Comparison of ENCODE assay signal across 9 cellular contexts in genomic region chr2:136765736-136766323, GRCh38. TPM values are rescaled to one million over a fixed set of nuclear protein-coding genes. Genes with fewer than 3 reads are reported as not detected.
A peak's percentile ranks its signal among the peaks of the same experiment; 100 is the strongest.
DNase-seq lines count a peak whose midpoint lies in the region; ATAC-seq and TF ChIP-seq lines count a peak whose summit lies in the region.
"Had no signal": no experiment of that assay in that cellular context is flagged by ENCODE, and none has a peak within 500 bp of the region (broad histone marks: within the 10 kb centered on the region; RNA-seq: fewer than 3 reads in every experiment).

No MANE protein-coding gene starts in this region.

- WGBS in adrenal gland, 4 donors, result 0 to 2% (median 1%) methylated on average over 7 to 48 of the region's 48 CpGs

- peak; percentile 21 for ATAC-seq in left ventricle myocardium superior
- no peak for ATAC-seq in GM18511 (IDR thresholded peaks at IDR 0.05; ENCODE audit: unreplicated experiment)
- ATAC-seq in HG02973 (IDR thresholded peaks at IDR 0.05; ENCODE audit: unreplicated experiment), result no peak

- H3K36me3 ChIP-seq in adrenal gland (replicated peaks in 1 of 2), result no peaks in the 10 kb centered on the region

- DNase-seq in GM20000 (ENCODE audit: low spot score) (peak; percentile 38), left ventricle myocardium superior (no peak), retina (peak; percentile 84), adrenal gland (no peak), SW 1271 (lab: John Stamatoyannopoulos, UW) (no peak)
- DNase-seq: activated naive CD4-positive, alpha-beta T cell treated with anti-CD3 and anti-CD28 coated beads, Interleukin-2, amount 50 U/mL, for 16 hours had no signal

- TF ChIP-seq CTCF in GM20000 (IDR thresholded peaks at IDR 0.05; ENCODE audit: extremely low read depth, missing control alignments) (no peak), adrenal gland (IDR thresholded peaks at IDR 0.05) (no peak)

- H3K4me1 ChIP-seq in adrenal gland (replicated peaks in 1 of 2), result no peaks in the 10 kb centered on the region

- intact Hi-C loops in left ventricle myocardium superior (cut with micrococcal nuclease), result no loop called here
- intact Hi-C loops in adrenal gland (cut with DNase I), result no loop called here

- H3K27ac ChIP-seq in adrenal gland, result no peak overlapping the region

- peak overlapping the region in 1 of 4 donors; percentile 36 for H3K4me3 ChIP-seq in adrenal gland

- no peaks in the 10 kb centered on the region for H3K9me3 ChIP-seq in adrenal gland (replicated peaks in 1 of 3)

- H3K27me3 ChIP-seq in adrenal gland, result peaks cover 19% of the 10 kb centered on the region

- TF ChIP-seq POLR2A in adrenal gland (IDR thresholded peaks at IDR 0.05), result no peak

TF ChIP-seq in PFSK-1, 5 proteins besides CTCF, POLR2A, EP300 and RAD21:
- TF ChIP-seq TAF1 (IDR thresholded peaks at IDR 0.05; ENCODE audit: borderline replicate concordance, insufficient read depth, low read length) (no peak), FOXP2 (optimal IDR thresholded peaks at IDR 0.05; ENCODE audit: borderline replicate concordance, extremely low read depth, extremely low read length, insufficient read depth) (no peak), SIN3A (IDR thresholded peaks at IDR 0.05; ENCODE audit: borderline replicate concordance, insufficient read depth, low read length) (0 out of 2 replicates have a peak, but pooled peaks have one; percentile 9)

RNA-seq across cellular contexts. Expression of gene THSD7B, which starts 0.5 kb away (rescaled TPM):
- polyA plus RNA-seq in PFSK-1 (2012; ENCODE audit: insufficient read length, low read depth), result 1.2 TPM
- total RNA-seq in left ventricle myocardium superior (0.45 TPM), adrenal gland (under 1 TPM in 4 of 8 donors, not detected in 4; under 0.01 to 0.17 (median 0.10) TPM)
- polyA plus RNA-seq in adrenal gland, result under 1 TPM; 0.08 to 0.15 (median 0.10) TPM

Comparison
In these comparisons a context has a peak if more than half of its experiments do, and no peak if none do; other contexts are left out.
1. DNase-seq: peak in GM20000 (single experiment) and retina (single experiment); none in left ventricle myocardium superior (single experiment), adrenal gland (0 of 7) and SW 1271 (0 of 2).